ENCODE assay signal across 1 cellular context in the genomic region with DNA sequence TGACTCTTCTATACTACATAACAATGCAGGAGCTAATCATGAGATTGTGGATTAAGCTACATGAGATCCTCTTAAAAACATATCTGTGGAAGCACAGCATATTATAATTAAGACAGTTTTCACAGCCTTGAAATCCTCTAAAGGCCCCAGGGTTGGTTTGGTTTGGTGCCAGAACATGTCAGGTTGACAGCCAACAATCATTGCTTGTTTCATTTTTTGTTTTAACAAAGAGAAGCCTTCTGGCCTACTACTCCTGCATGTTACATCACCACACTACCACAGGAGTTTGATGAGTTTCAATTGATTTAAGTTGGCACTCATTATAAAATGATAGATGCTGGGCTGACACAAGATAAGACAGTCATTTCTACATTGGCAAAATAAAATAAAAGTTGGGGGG.
TF ChIP-seq lines count a peak whose summit lies in the region.

No MANE protein-coding gene starts in this region.

TF ChIP-seq in GM23338, 12 proteins besides CTCF, POLR2A, EP300 and RAD21 (continued from another document):
- TF ChIP-seq ZNF114 (CRISPR knock-in tag; IDR thresholded peaks at IDR 0.05) (no peak), STAT1 (IDR thresholded peaks at IDR 0.05; ENCODE audit: unreplicated experiment) (no peak), EZH2 (IDR thresholded peaks at IDR 0.05; ENCODE audit: low read depth, unreplicated experiment) (no peak)
- TF ChIP-seq, protein P1, sequence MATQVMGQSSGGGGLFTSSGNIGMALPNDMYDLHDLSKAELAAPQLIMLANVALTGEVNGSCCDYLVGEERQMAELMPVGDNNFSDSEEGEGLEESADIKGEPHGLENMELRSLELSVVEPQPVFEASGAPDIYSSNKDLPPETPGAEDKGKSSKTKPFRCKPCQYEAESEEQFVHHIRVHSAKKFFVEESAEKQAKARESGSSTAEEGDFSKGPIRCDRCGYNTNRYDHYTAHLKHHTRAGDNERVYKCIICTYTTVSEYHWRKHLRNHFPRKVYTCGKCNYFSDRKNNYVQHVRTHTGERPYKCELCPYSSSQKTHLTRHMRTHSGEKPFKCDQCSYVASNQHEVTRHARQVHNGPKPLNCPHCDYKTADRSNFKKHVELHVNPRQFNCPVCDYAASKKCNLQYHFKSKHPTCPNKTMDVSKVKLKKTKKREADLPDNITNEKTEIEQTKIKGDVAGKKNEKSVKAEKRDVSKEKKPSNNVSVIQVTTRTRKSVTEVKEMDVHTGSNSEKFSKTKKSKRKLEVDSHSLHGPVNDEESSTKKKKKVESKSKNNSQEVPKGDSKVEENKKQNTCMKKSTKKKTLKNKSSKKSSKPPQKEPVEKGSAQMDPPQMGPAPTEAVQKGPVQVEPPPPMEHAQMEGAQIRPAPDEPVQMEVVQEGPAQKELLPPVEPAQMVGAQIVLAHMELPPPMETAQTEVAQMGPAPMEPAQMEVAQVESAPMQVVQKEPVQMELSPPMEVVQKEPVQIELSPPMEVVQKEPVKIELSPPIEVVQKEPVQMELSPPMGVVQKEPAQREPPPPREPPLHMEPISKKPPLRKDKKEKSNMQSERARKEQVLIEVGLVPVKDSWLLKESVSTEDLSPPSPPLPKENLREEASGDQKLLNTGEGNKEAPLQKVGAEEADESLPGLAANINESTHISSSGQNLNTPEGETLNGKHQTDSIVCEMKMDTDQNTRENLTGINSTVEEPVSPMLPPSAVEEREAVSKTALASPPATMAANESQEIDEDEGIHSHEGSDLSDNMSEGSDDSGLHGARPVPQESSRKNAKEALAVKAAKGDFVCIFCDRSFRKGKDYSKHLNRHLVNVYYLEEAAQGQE (IDR thresholded peaks at IDR 0.05; ENCODE audit: unreplicated experiment), result no peak
- TF ChIP-seq, protein P2, sequence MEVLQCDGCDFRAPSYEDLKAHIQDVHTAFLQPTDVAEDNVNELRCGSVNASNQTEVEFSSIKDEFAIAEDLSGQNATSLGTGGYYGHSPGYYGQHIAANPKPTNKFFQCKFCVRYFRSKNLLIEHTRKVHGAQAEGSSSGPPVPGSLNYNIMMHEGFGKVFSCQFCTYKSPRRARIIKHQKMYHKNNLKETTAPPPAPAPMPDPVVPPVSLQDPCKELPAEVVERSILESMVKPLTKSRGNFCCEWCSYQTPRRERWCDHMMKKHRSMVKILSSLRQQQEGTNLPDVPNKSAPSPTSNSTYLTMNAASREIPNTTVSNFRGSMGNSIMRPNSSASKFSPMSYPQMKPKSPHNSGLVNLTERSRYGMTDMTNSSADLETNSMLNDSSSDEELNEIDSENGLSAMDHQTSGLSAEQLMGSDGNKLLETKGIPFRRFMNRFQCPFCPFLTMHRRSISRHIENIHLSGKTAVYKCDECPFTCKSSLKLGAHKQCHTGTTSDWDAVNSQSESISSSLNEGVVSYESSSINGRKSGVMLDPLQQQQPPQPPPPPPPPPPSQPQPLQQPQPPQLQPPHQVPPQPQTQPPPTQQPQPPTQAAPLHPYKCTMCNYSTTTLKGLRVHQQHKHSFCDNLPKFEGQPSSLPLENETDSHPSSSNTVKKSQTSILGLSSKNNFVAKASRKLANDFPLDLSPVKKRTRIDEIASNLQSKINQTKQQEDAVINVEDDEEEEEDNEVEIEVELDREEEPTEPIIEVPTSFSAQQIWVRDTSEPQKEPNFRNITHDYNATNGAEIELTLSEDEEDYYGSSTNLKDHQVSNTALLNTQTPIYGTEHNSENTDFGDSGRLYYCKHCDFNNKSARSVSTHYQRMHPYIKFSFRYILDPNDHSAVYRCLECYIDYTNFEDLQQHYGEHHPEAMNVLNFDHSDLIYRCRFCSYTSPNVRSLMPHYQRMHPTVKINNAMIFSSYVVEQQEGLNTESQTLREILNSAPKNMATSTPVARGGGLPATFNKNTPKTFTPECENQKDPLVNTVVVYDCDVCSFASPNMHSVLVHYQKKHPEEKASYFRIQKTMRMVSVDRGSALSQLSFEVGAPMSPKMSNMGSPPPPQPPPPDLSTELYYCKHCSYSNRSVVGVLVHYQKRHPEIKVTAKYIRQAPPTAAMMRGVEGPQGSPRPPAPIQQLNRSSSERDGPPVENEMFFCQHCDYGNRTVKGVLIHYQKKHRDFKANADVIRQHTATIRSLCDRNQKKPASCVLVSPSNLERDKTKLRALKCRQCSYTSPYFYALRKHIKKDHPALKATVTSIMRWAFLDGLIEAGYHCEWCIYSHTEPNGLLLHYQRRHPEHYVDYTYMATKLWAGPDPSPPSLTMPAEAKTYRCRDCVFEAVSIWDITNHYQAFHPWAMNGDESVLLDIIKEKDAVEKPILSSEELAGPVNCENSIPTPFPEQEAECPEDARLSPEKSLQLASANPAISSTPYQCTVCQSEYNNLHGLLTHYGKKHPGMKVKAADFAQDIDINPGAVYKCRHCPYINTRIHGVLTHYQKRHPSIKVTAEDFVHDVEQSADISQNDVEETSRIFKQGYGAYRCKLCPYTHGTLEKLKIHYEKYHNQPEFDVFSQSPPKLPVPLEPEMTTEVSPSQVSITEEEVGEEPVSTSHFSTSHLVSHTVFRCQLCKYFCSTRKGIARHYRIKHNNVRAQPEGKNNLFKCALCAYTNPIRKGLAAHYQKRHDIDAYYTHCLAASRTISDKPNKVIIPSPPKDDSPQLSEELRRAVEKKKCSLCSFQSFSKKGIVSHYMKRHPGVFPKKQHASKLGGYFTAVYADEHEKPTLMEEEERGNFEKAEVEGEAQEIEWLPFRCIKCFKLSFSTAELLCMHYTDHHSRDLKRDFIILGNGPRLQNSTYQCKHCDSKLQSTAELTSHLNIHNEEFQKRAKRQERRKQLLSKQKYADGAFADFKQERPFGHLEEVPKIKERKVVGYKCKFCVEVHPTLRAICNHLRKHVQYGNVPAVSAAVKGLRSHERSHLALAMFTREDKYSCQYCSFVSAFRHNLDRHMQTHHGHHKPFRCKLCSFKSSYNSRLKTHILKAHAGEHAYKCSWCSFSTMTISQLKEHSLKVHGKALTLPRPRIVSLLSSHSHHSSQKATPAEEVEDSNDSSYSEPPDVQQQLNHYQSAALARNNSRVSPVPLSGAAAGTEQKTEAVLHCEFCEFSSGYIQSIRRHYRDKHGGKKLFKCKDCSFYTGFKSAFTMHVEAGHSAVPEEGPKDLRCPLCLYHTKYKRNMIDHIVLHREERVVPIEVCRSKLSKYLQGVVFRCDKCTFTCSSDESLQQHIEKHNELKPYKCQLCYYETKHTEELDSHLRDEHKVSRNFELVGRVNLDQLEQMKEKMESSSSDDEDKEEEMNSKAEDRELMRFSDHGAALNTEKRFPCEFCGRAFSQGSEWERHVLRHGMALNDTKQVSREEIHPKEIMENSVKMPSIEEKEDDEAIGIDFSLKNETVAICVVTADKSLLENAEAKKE (CRISPR knock-in tag; IDR thresholded peaks at IDR 0.05), result no peak
TF ChIP-seq in GM23338: peak in this region for 0.
